ENCODE assay signal across 13 cellular contexts in genomic region chr2:136065384-136065783, GRCh38. TPM values are rescaled to one million over a fixed set of nuclear protein-coding genes. Genes with fewer than 3 reads are reported as not detected.
DNase-seq lines count a peak whose midpoint lies in the region; ATAC-seq and TF ChIP-seq lines count a peak whose summit lies in the region.
"Had no signal": no experiment of that assay in that cellular context is flagged by ENCODE, and none has a peak within 500 bp of the region (broad histone marks: within the 10 kb centered on the region; RNA-seq: fewer than 3 reads in every experiment).

No MANE protein-coding gene starts in this region.

- H2AFZ ChIP-seq in osteoblast (ENCODE audit: low read length): no peak overlapping the region

- H3K4me1 ChIP-seq in osteoblast (ENCODE audit: insufficient read depth, low read length): no peaks in the 10 kb centered on the region
- H3K4me1 ChIP-seq: HAP-1 had no signal

- ATAC-seq in GM18861 (IDR thresholded peaks at IDR 0.05; ENCODE audit: unreplicated experiment) (peak; percentile 20), GM21515 (IDR thresholded peaks at IDR 0.05; ENCODE audit: unreplicated experiment) (peak; percentile 29)

- no peaks in the 10 kb centered on the region for H3K9me3 ChIP-seq in osteoblast (ENCODE audit: low read depth, low read length)
- H3K9me3 ChIP-seq: HAP-1 had no signal

- DNase-seq in HK-2 (ENCODE audit: unreplicated experiment) (peak; percentile 1), kidney tubule cell (ENCODE audit: low spot score) (peak; percentile 33), osteoblast (ENCODE audit: insufficient read length, low spot score, missing footprints) (no peak), activated gamma-delta T cell treated with Interleukin-2 at 50 U/mL for 16 hours (no peak)
- DNase-seq in stimulated activated CD4-positive, alpha-beta T cell treated with anti-CD3 and anti-CD28 coated beads, Interleukin-12 subunit alpha, Interleukin-12 subunit beta, amount 100 ng/mL, for 4 hours: no peak
- DNase-seq: aorta, midbrain had no signal

- no peak overlapping the region for H3K4me2 ChIP-seq in osteoblast (ENCODE audit: insufficient read depth, low read length)

- no peaks in the 10 kb centered on the region for H4K20me1 ChIP-seq in osteoblast (ENCODE audit: insufficient read depth, low read length)

- no peak overlapping the region for H3K4me3 ChIP-seq in osteoblast (ENCODE audit: insufficient read depth, low read length)
- H3K4me3 ChIP-seq: HAP-1, skin epidermis had no signal

- no peak overlapping the region for H3K27ac ChIP-seq in osteoblast (ENCODE audit: low read depth, low read length)
- H3K27ac ChIP-seq: skin epidermis, VCaP had no signal

- no peaks in the 10 kb centered on the region for H3K36me3 ChIP-seq in osteoblast (ENCODE audit: insufficient read depth, low read length)
- H3K36me3 ChIP-seq: HAP-1 had no signal

- H3K79me2 ChIP-seq in osteoblast (ENCODE audit: insufficient read depth, low read length): no peaks in the 10 kb centered on the region

- no peaks in the 10 kb centered on the region for H3K27me3 ChIP-seq in osteoblast (ENCODE audit: insufficient read depth, low read length)

- no peak for TF ChIP-seq CTCF in osteoblast (IDR thresholded peaks at IDR 0.05; ENCODE audit: extremely low read depth, low read depth, low read length)

RNA-seq across cellular contexts. Expression of gene CXCR4, which starts 52.6 kb away (rescaled TPM):
- under 0.01 TPM in 2 replicates for total RNA-seq in osteoblast
- total RNA-seq: LHCN-M2 had no signal

Comparison
In these comparisons a context has a peak if more than half of its experiments do, and no peak if none do; other contexts are left out.
1. DNase-seq: peak in HK-2 (single experiment) and kidney tubule cell (single experiment); none in stimulated activated CD4-positive, alpha-beta T cell treated with anti-CD3 and anti-CD28 coated beads, Interleukin-12 subunit alpha, Interleukin-12 subunit beta, amount 100 ng/mL, for 4 hours (single experiment), osteoblast (single experiment) and activated gamma-delta T cell treated with Interleukin-2 at 50 U/mL for 16 hours (single experiment).